Comparison of ENCODE assay signal across 16 cellular contexts in genomic region chr3:197782230-197782629, GRCh38. TPM values are rescaled to one million over a fixed set of nuclear protein-coding genes. Genes with fewer than 3 reads are reported as not detected.
A peak's percentile ranks its signal among the peaks of the same experiment; 100 is the strongest.
DNase-seq lines count a peak whose midpoint lies in the region; ATAC-seq and TF ChIP-seq lines count a peak whose summit lies in the region.
"Had no signal": no experiment of that assay in that cellular context is flagged by ENCODE, and none has a peak within 500 bp of the region (broad histone marks: within the 10 kb centered on the region; RNA-seq: fewer than 3 reads in every experiment).

No MANE protein-coding gene starts in this region.

- H3K27me3 ChIP-seq in OCI-LY3 (ENCODE audit: low read depth, low read length) (no peaks in the 10 kb centered on the region), testis (no peaks in the 10 kb centered on the region)
- H3K27me3 ChIP-seq: pancreas, thyroid gland had no signal

- no peak for TF ChIP-seq POLR2A in testis (IDR thresholded peaks at IDR 0.05)

- H3K27ac Mint-ChIP-seq in activated T-cell treated with anti-CD3 and anti-CD28 coated beads, Interleukin-2, amount 50 U/mL, for 24 hours: peak overlapping the region; percentile 37
- peak overlapping the region; percentile 51 for H3K27ac Mint-ChIP-seq in stimulated activated effector memory CD8-positive, alpha-beta T cell treated with anti-CD3 and anti-CD28 coated beads, Interleukin-12 subunit alpha, Interleukin-12 subunit beta, amount 100 ng/mL, for 72 hours

- H3K27ac ChIP-seq in OCI-LY3 (ENCODE audit: low read length): peak overlapping the region; percentile 9; the same call in 1 of the 2 replicates
- H3K27ac ChIP-seq in testis: no peak overlapping the region
- H3K27ac ChIP-seq: pancreas, thyroid gland had no signal

- no peak for DNase-seq in activated T-cell treated with anti-CD3 and anti-CD28 coated beads, Interleukin-2, amount 50 U/mL, for 24 hours
- no peak for DNase-seq in activated T-cell treated with anti-CD3 and anti-CD28 coated beads, Interleukin-2, amount 50 U/mL, for 48 hours
- no peak for DNase-seq in stimulated activated effector memory CD8-positive, alpha-beta T cell treated with anti-CD3 and anti-CD28 coated beads, Interleukin-12 subunit alpha, Interleukin-12 subunit beta, amount 100 ng/mL, for 72 hours (ENCODE audit: low spot score in 2 of 2)
- no peak for DNase-seq in testis
- DNase-seq: Caco-2, dermis blood vessel endothelial cell, GF-D8, NCI-H1436, NCI-H446, pancreas, thyroid gland had no signal

- H3K4me2 ChIP-seq in OCI-LY3 (ENCODE audit: low read length): peak overlapping the region; percentile 12

- H3K36me3 ChIP-seq in OCI-LY3 (replicated peaks; ENCODE audit: low read depth, low read length) (peaks cover 22% of the 10 kb centered on the region), testis (ENCODE audit: low read depth, missing control alignments) (no peaks in the 10 kb centered on the region)

- H3K4me1 ChIP-seq in OCI-LY3 (ENCODE audit: low read length) (peaks cover 15% of the 10 kb centered on the region), testis (no peaks in the 10 kb centered on the region)
- H3K4me1 ChIP-seq: pancreas, thyroid gland had no signal

- H3K9me3 Mint-ChIP-seq in activated T-cell treated with anti-CD3 and anti-CD28 coated beads, Interleukin-2, amount 50 U/mL, for 24 hours: no peaks in the 10 kb centered on the region
- H3K9me3 Mint-ChIP-seq in stimulated activated effector memory CD8-positive, alpha-beta T cell treated with anti-CD3 and anti-CD28 coated beads, Interleukin-12 subunit alpha, Interleukin-12 subunit beta, amount 100 ng/mL, for 72 hours: no peaks in the 10 kb centered on the region

- no peak overlapping the region for H2AFZ ChIP-seq in OCI-LY3 (ENCODE audit: low read depth, low read length)

- H4K20me1 ChIP-seq in OCI-LY3 (ENCODE audit: insufficient read depth, low read length): no peaks in the 10 kb centered on the region

- H3K36me3 Mint-ChIP-seq in activated T-cell treated with anti-CD3 and anti-CD28 coated beads, Interleukin-2, amount 50 U/mL, for 24 hours (ENCODE audit: low read depth): peaks cover 53% of the 10 kb centered on the region
- peaks cover 89% of the 10 kb centered on the region for H3K36me3 Mint-ChIP-seq in stimulated activated effector memory CD8-positive, alpha-beta T cell treated with anti-CD3 and anti-CD28 coated beads, Interleukin-12 subunit alpha, Interleukin-12 subunit beta, amount 100 ng/mL, for 72 hours

- no peak overlapping the region for H3K4me3 Mint-ChIP-seq in activated T-cell treated with anti-CD3 and anti-CD28 coated beads, Interleukin-2, amount 50 U/mL, for 24 hours
- H3K4me3 Mint-ChIP-seq in stimulated activated effector memory CD8-positive, alpha-beta T cell treated with anti-CD3 and anti-CD28 coated beads, Interleukin-12 subunit alpha, Interleukin-12 subunit beta, amount 100 ng/mL, for 72 hours: no peak overlapping the region

- H3K9ac ChIP-seq in OCI-LY3 (ENCODE audit: low read length): no peak overlapping the region

- H3K79me2 ChIP-seq in OCI-LY3 (ENCODE audit: low read length): no peaks in the 10 kb centered on the region

- H3K27me3 Mint-ChIP-seq in activated T-cell treated with anti-CD3 and anti-CD28 coated beads, Interleukin-2, amount 50 U/mL, for 24 hours: no peaks in the 10 kb centered on the region

- TF ChIP-seq CTCF in OCI-LY3 (IDR thresholded peaks at IDR 0.05; ENCODE audit: low read depth, low read length) (no peak), testis (IDR thresholded peaks at IDR 0.05) (no peak)

- peak; percentile 69 for ATAC-seq in GM21447 (IDR thresholded peaks at IDR 0.05; ENCODE audit: unreplicated experiment)
- ATAC-seq in stimulated activated effector memory CD8-positive, alpha-beta T cell treated with anti-CD3 and anti-CD28 coated beads, Interleukin-12 subunit alpha, Interleukin-12 subunit beta, amount 100 ng/mL, for 72 hours: no peak
- no peak for ATAC-seq in GM21576 (IDR thresholded peaks at IDR 0.05; ENCODE audit: unreplicated experiment)
- ATAC-seq in HG02798 (IDR thresholded peaks at IDR 0.05; ENCODE audit: poor library complexity, unreplicated experiment): no peak
- ATAC-seq: HCT116, pancreas had no signal

- intact Hi-C loops in testis (cut with DNase I; ENCODE audit: low total_unique reads): no loop called here

- no peak overlapping the region for H3K4me3 ChIP-seq in OCI-LY3 (ENCODE audit: low read length)
- H3K4me3 ChIP-seq in testis: no peak overlapping the region
- H3K4me3 ChIP-seq: pancreas, thyroid gland had no signal

- WGBS in testis, 2 donors: 85 to 87% methylated on average over 4 of the region's 4 CpGs

- no peaks in the 10 kb centered on the region for H3K9me3 ChIP-seq in OCI-LY3 (ENCODE audit: insufficient read depth, low read length)
- no peaks in the 10 kb centered on the region for H3K9me3 ChIP-seq in testis
- H3K9me3 ChIP-seq: Caco-2, pancreas, thyroid gland had no signal

- H3K4me1 Mint-ChIP-seq in activated T-cell treated with anti-CD3 and anti-CD28 coated beads, Interleukin-2, amount 50 U/mL, for 24 hours (ENCODE audit: low read depth): peaks cover 7% of the 10 kb centered on the region
- no peaks in the 10 kb centered on the region for H3K4me1 Mint-ChIP-seq in stimulated activated effector memory CD8-positive, alpha-beta T cell treated with anti-CD3 and anti-CD28 coated beads, Interleukin-12 subunit alpha, Interleukin-12 subunit beta, amount 100 ng/mL, for 72 hours

RNA-seq across cellular contexts. Expression of gene LRCH3, which starts 8.8 kb away (rescaled TPM):
- total RNA-seq in testis: 100 to 1,000 TPM in 1 of 2 donors, 10 to 100 TPM in 1; 80.2 to 173 TPM
- 43.4 TPM for polyA plus RNA-seq in testis (ENCODE audit: insufficient read depth, low read depth, low replicate concordance)

RNA-seq across cellular contexts. Expression of gene FYTTD1, which starts 32.5 kb away (rescaled TPM):
- total RNA-seq in testis: 10 to 100 TPM; 79.5 to 83.6 TPM
- 80.5 TPM for polyA plus RNA-seq in testis (ENCODE audit: insufficient read depth, low read depth, low replicate concordance)

RNA-seq across cellular contexts. Expression of gene RUBCN, which starts 45.5 kb away (rescaled TPM):
- total RNA-seq in testis: 100 to 1,000 TPM; 150 to 159 TPM
- 44.0 TPM for polyA plus RNA-seq in testis (ENCODE audit: insufficient read depth, low read depth, low replicate concordance)
